21 cellular contexts compared by ENCODE assay signal in the genomic region with DNA sequence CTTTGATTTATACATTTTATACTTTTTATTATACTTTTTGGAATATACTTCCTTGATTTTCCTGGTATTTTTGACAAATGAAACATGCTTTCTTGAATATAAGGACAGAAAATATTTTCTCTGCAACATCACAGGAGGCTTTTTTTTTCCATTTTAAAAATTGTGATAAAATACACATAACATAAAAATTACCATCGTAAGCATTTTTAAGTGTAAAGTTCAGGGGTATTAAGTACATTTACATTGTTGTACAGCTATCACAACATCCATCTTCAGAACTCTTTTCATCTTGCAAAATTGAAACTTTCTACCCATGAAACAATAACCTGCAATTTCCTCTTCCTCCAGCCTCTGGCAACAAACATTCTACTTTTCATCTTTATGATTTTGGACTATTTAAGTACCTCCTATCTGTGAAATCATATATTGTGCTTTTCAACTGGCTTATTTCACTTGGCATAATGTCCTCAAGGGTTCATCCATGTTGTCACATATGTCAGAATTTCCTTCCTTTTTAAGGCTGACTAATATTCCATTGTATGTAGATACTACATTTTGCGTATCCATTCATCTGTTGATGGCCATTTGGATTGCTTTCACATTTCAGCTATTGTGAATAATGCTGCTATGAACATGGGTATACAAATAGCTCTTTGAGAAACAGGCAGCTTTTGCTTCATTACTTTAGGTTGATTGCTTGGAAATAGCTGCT.
"Had no signal": no experiment of that assay in that cellular context is flagged by ENCODE, and none has a peak within 500 bp of the region (broad histone marks: within the 10 kb centered on the region; RNA-seq: fewer than 3 reads in every experiment).

No MANE protein-coding gene starts in this region.

- DNase-seq: Kasumi-1, MM.1S, NCI-H1092 treated with DMSO at 0.1 percent for 48 hours, NCI-H1436, NCI-H187, NCI-H2029, NCI-H2081 treated with DMSO at 0.1 percent for 48 hours, NCI-H2171, NCI-H226, NCI-H446, NCI-H510A, NCI-H524 treated with DMSO at 0.1 percent for 48 hours, NCI-H69, NCI-H774, Right ventricle myocardium superior, RPMI8226, SIG-M5 had no signal

- H3K4me1 ChIP-seq: SJSA1 had no signal

- H3K9ac ChIP-seq: KMS-11 had no signal

- H3K9me3 ChIP-seq: SJSA1 had no signal

- H3K4me2 ChIP-seq: KMS-11 had no signal

- H3K4me3 ChIP-seq: SJSA1, SK-N-MC had no signal

- H3K36me3 ChIP-seq: SJSA1 had no signal

- H3K27ac ChIP-seq: HL-60, KMS-11, SJSA1, SK-N-MC had no signal

- H3K27me3 ChIP-seq: SJSA1 had no signal
